2 cellular contexts compared by ENCODE assay signal in genomic region chr1:151620286-151620685, GRCh38.
TF ChIP-seq lines count a peak whose summit lies in the region.

No MANE protein-coding gene starts in this region.

TF ChIP-seq in GM12878, 131 proteins besides CTCF, POLR2A, EP300 and RAD21:
- TF ChIP-seq ETV6 (conservative IDR thresholded peaks at IDR 0.05 in 1 of 2, IDR thresholded peaks at IDR 0.05 in 1 of 2; ENCODE audit: borderline replicate concordance in 1 of 2, low read depth in 1 of 2): no peak
- TF ChIP-seq SMC3 (IDR thresholded peaks at IDR 0.05; ENCODE audit: borderline replicate concordance, low read length): no peak

TF ChIP-seq in HepG2, 621 proteins besides CTCF, POLR2A, EP300 and RAD21:
- TF ChIP-seq RXRA (CRISPR knock-in tag; IDR thresholded peaks at IDR 0.05) (no peak), CEBPB (IDR thresholded peaks at IDR 0.05; ENCODE audit: borderline replicate concordance, low read depth, low read length) (peak; percentile 46; the same call in 1 of the 2 replicates)
